32 cellular contexts compared by ENCODE assay signal in genomic region chr13:24719139-24719538, GRCh38. TPM values are rescaled to one million over a fixed set of nuclear protein-coding genes. Genes with fewer than 3 reads are reported as not detected.
"Had no signal": no experiment of that assay in that cellular context is flagged by ENCODE, and none has a peak within 500 bp of the region (broad histone marks: within the 10 kb centered on the region; RNA-seq: fewer than 3 reads in every experiment).

No MANE protein-coding gene starts in this region.

- H3K36me3 ChIP-seq: colonic mucosa, esophagus squamous epithelium, gastrocnemius medialis, heart right ventricle, left lung, lower lobe of right lung had no signal

- H3K36me3 Mint-ChIP-seq: mesothelial cell of epicardium; naive B cell; naive thymus-derived CD8-positive, alpha-beta T cell had no signal

- H3K27me3 ChIP-seq: colonic mucosa, heart right ventricle, left lung had no signal

- H3K27me3 Mint-ChIP-seq: dendritic cell treated with granulocyte-macrophage colony-stimulating factor and Interleukin-4, amounts not matched to agents 40 ng/mL and 50 ng/mL, for 4 days had no signal

- H3K4me1 Mint-ChIP-seq: naive B cell had no signal

- FAIRE-seq: endometrium, islet of Langerhans, keratinocyte had no signal

- H3K27ac Mint-ChIP-seq: dendritic cell treated with granulocyte-macrophage colony-stimulating factor and Interleukin-4, amounts not matched to agents 40 ng/mL and 50 ng/mL, for 4 days; effector memory CD8-positive, alpha-beta T cell; endodermal cell; mesothelial cell of epicardium; naive B cell had no signal

- H3K4me1 ChIP-seq: colonic mucosa, esophagus squamous epithelium, gastrocnemius medialis, left lung, lower lobe of right lung had no signal

- DNase-seq: colonic mucosa; cortex of kidney; effector CD8-positive, alpha-beta T cell; effector memory CD8-positive, alpha-beta T cell; endodermal cell; erythroblast; esophagus squamous epithelium; foreskin fibroblast; foreskin melanocyte; gastrocnemius medialis; glutamatergic neuron; heart right ventricle; hippocampal formation; left cardiac atrium; left lung; left ventricle myocardium superior; lower lobe of right lung; mesenchymal stem cell; mucosa of descending colon; naive B cell; naive thymus-derived CD8-positive, alpha-beta T cell had no signal

- H3K9me3 Mint-ChIP-seq: dendritic cell treated with granulocyte-macrophage colony-stimulating factor and Interleukin-4, amounts not matched to agents 40 ng/mL and 50 ng/mL, for 4 days; effector memory CD8-positive, alpha-beta T cell; mesothelial cell of epicardium; naive B cell; naive thymus-derived CD8-positive, alpha-beta T cell had no signal

- H3K4me3 Mint-ChIP-seq: dendritic cell treated with granulocyte-macrophage colony-stimulating factor and Interleukin-4, amounts not matched to agents 40 ng/mL and 50 ng/mL, for 4 days; effector memory CD8-positive, alpha-beta T cell; endodermal cell; mesothelial cell of epicardium; naive B cell; naive thymus-derived CD8-positive, alpha-beta T cell had no signal

- H3K9me3 ChIP-seq: colonic mucosa, esophagus squamous epithelium, gastrocnemius medialis, heart right ventricle, left lung, lower lobe of right lung, mucosa of descending colon had no signal

- H3K27ac ChIP-seq: colonic mucosa, epithelial cell of prostate, esophagus squamous epithelium, gastrocnemius medialis, heart right ventricle, left lung, lower lobe of right lung had no signal

- ATAC-seq: effector memory CD8-positive, alpha-beta T cell; esophagus mucosa; gastrocnemius medialis; left lung; mucosa of descending colon; naive thymus-derived CD8-positive, alpha-beta T cell had no signal

- H3K4me3 ChIP-seq: colonic mucosa, esophagus squamous epithelium, gastrocnemius medialis, heart right ventricle, left lung, lower lobe of right lung, mucosa of descending colon had no signal

RNA-seq across cellular contexts. Expression of gene ATP12A, which starts 38.9 kb away (rescaled TPM):
- total RNA-seq: dermis microvascular lymphatic vessel endothelial cell; gastrocnemius medialis; glomerular endothelial cell; heart right ventricle; left cardiac atrium; left ventricle myocardium superior; lung microvascular endothelial cell; mucosa of descending colon; myocyte; naive thymus-derived CD8-positive, alpha-beta T cell had no signal
- polyA plus RNA-seq: heart right ventricle; naive thymus-derived CD8-positive, alpha-beta T cell had no signal

RNA-seq across cellular contexts. Expression of gene RNF17, which starts 44.8 kb away (rescaled TPM):
- total RNA-seq: colonic mucosa; dermis microvascular lymphatic vessel endothelial cell; endodermal cell; esophagus mucosa; left cardiac atrium; left lung; left ventricle myocardium superior; lower lobe of right lung; mesothelial cell of epicardium; mucosa of descending colon; myocyte; naive thymus-derived CD8-positive, alpha-beta T cell had no signal
- polyA plus RNA-seq: keratinocyte had no signal
